In genomic region chr2:15117409-15118030, GRCh38 we compare ENCODE assay signal across 22 cellular contexts.
"Had no signal": no experiment of that assay in that cellular context is flagged by ENCODE, and none has a peak within 500 bp of the region (broad histone marks: within the 10 kb centered on the region; RNA-seq: fewer than 3 reads in every experiment).

No MANE protein-coding gene starts in this region.

- H3K27me3 ChIP-seq: foreskin keratinocyte, neutrophil, right atrium auricular region, sigmoid colon, stomach, uterus had no signal

- H3K27ac Mint-ChIP-seq: endodermal cell, nephron, type B pancreatic cell had no signal

- FAIRE-seq: endothelial cell of umbilical vein had no signal

- H3K27me3 Mint-ChIP-seq: type B pancreatic cell had no signal

- H3K4me1 ChIP-seq: foreskin keratinocyte, right atrium auricular region, sigmoid colon, stomach, uterus had no signal

- H3K27ac ChIP-seq: coronary artery, foreskin keratinocyte, neutrophil, right atrium auricular region, sigmoid colon, skin epidermis, stomach, uterus had no signal

- H3K4me3 ChIP-seq: coronary artery, lung, right atrium auricular region, sigmoid colon, skin epidermis, stomach, uterus had no signal

- H3K9me3 ChIP-seq: neutrophil, uterus had no signal

- H3K4me1 Mint-ChIP-seq: naive B cell had no signal

- H3K4me3 Mint-ChIP-seq: endodermal cell, naive B cell, nephron, type B pancreatic cell had no signal

- DNase-seq: effector CD4-positive, alpha-beta T cell; endodermal cell; erythroblast; foreskin keratinocyte; left colon; left ventricle myocardium superior; mesendoderm; naive B cell; sigmoid colon; stimulated activated CD4-positive, alpha-beta T cell treated with anti-CD3 and anti-CD28 coated beads, Interleukin-12 subunit alpha, Interleukin-12 subunit beta, amount 100 ng/mL, for 4 hours; stimulated activated naive CD4-positive, alpha-beta T cell; stomach; substantia nigra; uterus had no signal

- H3K36me3 ChIP-seq: neutrophil, right atrium auricular region, sigmoid colon, stomach, uterus had no signal
